In the genomic region with DNA sequence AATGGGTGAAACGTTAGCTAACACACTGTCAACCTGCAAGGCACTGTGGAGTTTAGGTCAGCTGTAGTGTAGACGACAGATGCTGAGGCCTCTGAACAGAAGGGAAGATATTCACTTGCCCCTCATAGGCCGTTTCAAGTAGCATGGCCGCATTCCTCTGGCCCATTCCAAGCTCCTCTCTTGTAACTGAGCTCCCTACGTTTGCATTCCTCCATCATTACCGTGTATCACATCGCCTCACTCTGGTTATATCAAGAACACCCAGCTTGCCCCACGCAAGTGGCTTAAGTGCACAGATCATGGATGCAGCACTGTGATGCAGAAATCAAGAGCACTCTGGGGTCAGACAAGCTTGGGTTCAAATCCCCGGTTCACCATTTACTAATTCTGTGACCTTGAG, we compare ENCODE assay signal across 26 cellular contexts.
"Had no signal": no experiment of that assay in that cellular context is flagged by ENCODE, and none has a peak within 500 bp of the region (broad histone marks: within the 10 kb centered on the region; RNA-seq: fewer than 3 reads in every experiment).

No MANE protein-coding gene starts in this region.

- FAIRE-seq: islet of Langerhans, small intestine had no signal

- DNase-seq: activated CD4-positive, alpha-beta memory T cell treated with anti-CD3 and anti-CD28 coated beads for 36 hours; activated CD4-positive, alpha-beta T cell treated with anti-CD3 and anti-CD28 coated beads for 4 hours; activated CD8-positive, alpha-beta memory T cell treated with anti-CD3 and anti-CD28 coated beads, Interleukin-2, amount 50 U/mL, for 4 hours; activated effector memory CD4-positive, alpha-beta T cell treated with anti-CD3 and anti-CD28 coated beads, Interleukin-2, amount 50 U/mL, for 16 hours; activated naive CD4-positive, alpha-beta T cell treated with anti-CD3 and anti-CD28 coated beads, Interleukin-2, amount 10 ng/mL, durations not matched to agents 7 days and 5 days; activated naive CD8-positive, alpha-beta T cell treated with anti-CD3 and anti-CD28 coated beads, Interleukin-2, amount 10 ng/mL, durations not matched to agents 7 days and 5 days; activated T-cell treated with anti-CD3 and anti-CD28 coated beads, Interleukin-2, amount 50 U/mL, for 1 hour; central memory CD4-positive, alpha-beta T cell; foreskin fibroblast; heart left ventricle; hypothalamus; left lung; lower lobe of right lung; mesenchymal stem cell; natural killer cell; small intestine; stimulated activated CD4-positive, alpha-beta T cell treated with anti-CD3 and anti-CD28 coated beads, Interleukin-4, amount 100 ng/mL, for 4 hours; stimulated activated CD8-positive, alpha-beta memory T cell treated with anti-CD3 and anti-CD28 coated beads, Interleukin-4, amount 100 ng/mL, for 48 hours; stimulated activated naive CD8-positive, alpha-beta T cell treated with anti-CD3 and anti-CD28 coated beads, Interleukin-15, amount 100 ng/mL, for 72 hours; substantia nigra; upper lobe of right lung had no signal

- ATAC-seq: esophagus mucosa; heart left ventricle; left lung; lower lobe of right lung; natural killer cell; sciatic nerve; stimulated activated memory B cell treated with anti-CD40 and anti-IgM and Interleukin-4, amounts not matched to agents 10 μg/mL and 1 μg/mL and 100 μg/mL, for 72 hours; stimulated activated naive CD8-positive, alpha-beta T cell treated with anti-CD3 and anti-CD28 coated beads, Interleukin-15, amount 100 ng/mL, for 72 hours; upper lobe of right lung had no signal

- H3K27me3 ChIP-seq: heart left ventricle, left lung, neural progenitor cell, upper lobe of right lung had no signal

- H2AFZ ChIP-seq: neural progenitor cell had no signal

- H3K4me1 ChIP-seq: left lung, upper lobe of right lung had no signal

- H3K27ac ChIP-seq: heart left ventricle, left lung, lower lobe of right lung, neural progenitor cell, upper lobe of right lung had no signal

- H3K4me2 ChIP-seq: neural progenitor cell had no signal

- H3K9ac ChIP-seq: neural progenitor cell had no signal

- H3K36me3 ChIP-seq: left lung, lower lobe of right lung, neural progenitor cell, upper lobe of right lung had no signal

- H3K9me3 ChIP-seq: heart left ventricle, left lung, lower lobe of right lung, upper lobe of right lung had no signal

- H3K4me3 ChIP-seq: heart left ventricle, left lung, lower lobe of right lung, neural progenitor cell, upper lobe of right lung had no signal
